Comparison of ENCODE assay signal across 18 cellular contexts in genomic region chr22:38653741-38654140, GRCh38. TPM values are rescaled to one million over a fixed set of nuclear protein-coding genes. Genes with fewer than 3 reads are reported as not detected.
"Had no signal": no experiment of that assay in that cellular context is flagged by ENCODE, and none has a peak within 500 bp of the region (broad histone marks: within the 10 kb centered on the region; RNA-seq: fewer than 3 reads in every experiment).

No MANE protein-coding gene starts in this region.

- H3K36me3 Mint-ChIP-seq: immature natural killer cell had no signal

- H3K9me3 Mint-ChIP-seq: central memory CD8-positive, alpha-beta T cell; immature natural killer cell; T-helper 2 cell treated with Interferon-gamma antibody and Interleukin-4, amounts not matched to agents 5 μg/mL and 100 μg/mL, for 36 hours had no signal

- DNase-seq: activated CD4-positive, alpha-beta T cell treated with anti-CD3 and anti-CD28 coated beads for 36 hours; activated CD4-positive, alpha-beta T cell treated with anti-CD3 and anti-CD28 coated beads, Interleukin-2, amount 50 U/mL, for 48 hours; activated gamma-delta T cell treated with Interleukin-2 at 50 U/mL for 16 hours; anterior cingulate cortex; brain microvascular endothelial cell; immature natural killer cell; kidney glomerular epithelial cell; left ventricle myocardium superior; spleen; stimulated activated CD4-positive, alpha-beta T cell treated with anti-CD3 and anti-CD28 coated beads, Interleukin-4, amount 100 ng/mL, for 4 hours; stimulated activated naive CD4-positive, alpha-beta T cell; SW 1271 had no signal

- ATAC-seq: activated CD4-positive, alpha-beta T cell treated with anti-CD3 and anti-CD28 coated beads for 36 hours; left ventricle myocardium superior; WTC11 had no signal

- H3K27me3 Mint-ChIP-seq: activated CD4-positive, alpha-beta T cell treated with anti-CD3 and anti-CD28 coated beads for 36 hours; central memory CD8-positive, alpha-beta T cell had no signal

- H3K9me3 ChIP-seq: spleen had no signal

- H3K27me3 ChIP-seq: brain microvascular endothelial cell, spleen had no signal

- H3K27ac Mint-ChIP-seq: activated CD4-positive, alpha-beta T cell treated with anti-CD3 and anti-CD28 coated beads for 36 hours; immature natural killer cell; T-helper 2 cell treated with Interferon-gamma antibody and Interleukin-4, amounts not matched to agents 5 μg/mL and 100 μg/mL, for 36 hours; WTC11 had no signal

- H3K4me3 Mint-ChIP-seq: activated CD4-positive, alpha-beta T cell treated with anti-CD3 and anti-CD28 coated beads for 36 hours; central memory CD8-positive, alpha-beta T cell; WTC11 had no signal

- H3K4me3 ChIP-seq: coronary artery, spleen had no signal

- H3K36me3 ChIP-seq: brain microvascular endothelial cell, spleen had no signal

- H3K27ac ChIP-seq: brain microvascular endothelial cell, coronary artery, parathyroid adenoma, spleen had no signal

RNA-seq across cellular contexts. Expression of gene FAM227A, which starts 2.5 kb away (rescaled TPM):
- total RNA-seq: mononuclear cell had no signal
- polyA plus RNA-seq: immature natural killer cell had no signal
